ENCODE assay signal across 8 cellular contexts in genomic region chr11:46363031-46363407, GRCh38. TPM values are rescaled to one million over a fixed set of nuclear protein-coding genes. Genes with fewer than 3 reads are reported as not detected.
DNase-seq lines count a peak whose midpoint lies in the region; ATAC-seq and TF ChIP-seq lines count a peak whose summit lies in the region.

No MANE protein-coding gene starts in this region.

- H3K9ac ChIP-seq in neural progenitor cell, result no peak overlapping the region

- peaks cover 63% of the 10 kb centered on the region for H4K20me1 ChIP-seq in neural progenitor cell (ENCODE audit: low read depth)

- peaks cover 45% of the 10 kb centered on the region for H3K79me2 ChIP-seq in neural progenitor cell (ENCODE audit: low read depth)

- no peak overlapping the region for H3K4me3 Mint-ChIP-seq in HFFc6
- H3K4me3 Mint-ChIP-seq in T-cell, result peak overlapping the region in 2 of 3 donors; percentile 82 to 90
- peak overlapping the region; percentile 73 for H3K4me3 Mint-ChIP-seq in neural progenitor cell

- H3K9me3 ChIP-seq in esophagus squamous epithelium (no peaks in the 10 kb centered on the region), neural progenitor cell (ENCODE audit: low read depth) (no peaks in the 10 kb centered on the region)

- POLR2A ChIA-PET in T-cell (lab: Charles Lee), result no interaction called here

- H2AFZ ChIP-seq in neural progenitor cell (replicated peaks), result no peak overlapping the region

- peak overlapping the region in 1 of 4 donors; percentile 59 for H3K4me3 ChIP-seq in esophagus squamous epithelium
- H3K4me3 ChIP-seq in neural progenitor cell, result no peak overlapping the region

- H3K27ac ChIP-seq in esophagus squamous epithelium, result peak overlapping the region; percentile 69 to 85 (median 84)
- no peak overlapping the region for H3K27ac ChIP-seq in neural progenitor cell

- H3K4me1 Mint-ChIP-seq in HFFc6 (ENCODE audit: low read depth) (peaks cover 19% of the 10 kb centered on the region), T-cell (peaks cover 57 to 78% (median 70%) of the 10 kb centered on the region in 3 donors), neural progenitor cell (peaks cover 38% of the 10 kb centered on the region)

- H3K4me1 ChIP-seq in esophagus squamous epithelium (peaks cover 35 to 69% (median 41%) of the 10 kb centered on the region in 3 donors), neural progenitor cell (peaks cover 34% of the 10 kb centered on the region)

- H3K27me3 Mint-ChIP-seq in HFFc6 (ENCODE audit: insufficient read depth) (no peaks in the 10 kb centered on the region; the same call in 1 of the 2 replicates), T-cell (no peaks in the 10 kb centered on the region), neural progenitor cell (ENCODE audit: insufficient read depth, low read depth) (peaks cover 5% of the 10 kb centered on the region)

- 29% methylated on average over 2 of the region's 9 CpGs; no CpG with 5 or more reads in 1 of the 2 donors for WGBS in esophagus squamous epithelium, 2 donors

- TF ChIP-seq CTCF in HFFc6 (IDR thresholded peaks at IDR 0.05) (no peak), esophagus squamous epithelium (IDR thresholded peaks at IDR 0.05) (no peak), neural progenitor cell (IDR thresholded peaks at IDR 0.05) (no peak)

- peaks cover 0 to 25% (median 0%) of the 10 kb centered on the region in 3 donors for H3K36me3 ChIP-seq in esophagus squamous epithelium
- H3K36me3 ChIP-seq in neural progenitor cell, result no peaks in the 10 kb centered on the region

- DNase-seq in HFFc6 (peak; percentile 47), T-cell (peak in 1 of 34 experiments; percentile 23), esophagus squamous epithelium (lab: John Stamatoyannopoulos, UW) (no peak), neural progenitor cell (ENCODE audit: low spot score) (no peak), OCI-M2 (lab: John Stamatoyannopoulos, UW; ENCODE audit: unreplicated experiment) (no peak)
- no peak for DNase-seq in stimulated activated CD8-positive, alpha-beta memory T cell treated with anti-CD3 and anti-CD28 coated beads, Interleukin-4, amount 100 ng/mL, for 48 hours

- peaks cover 4% of the 10 kb centered on the region for H3F3A ChIP-seq in neural progenitor cell (ENCODE audit: low read depth)

- ATAC-seq in T-cell (replicated peaks in 1 of 4) (no peak), HG03442 (IDR thresholded peaks at IDR 0.05; ENCODE audit: unreplicated experiment) (no peak), HG03039 (IDR thresholded peaks at IDR 0.05; ENCODE audit: unreplicated experiment) (no peak)

- intact Hi-C loops in esophagus squamous epithelium (cut with DNase I), result no loop called here

- H3K4me2 ChIP-seq in neural progenitor cell, result no peak overlapping the region

- H3K9me3 Mint-ChIP-seq in HFFc6, result no peaks in the 10 kb centered on the region
- H3K9me3 Mint-ChIP-seq in T-cell, result no peaks in the 10 kb centered on the region
- no peaks in the 10 kb centered on the region for H3K9me3 Mint-ChIP-seq in neural progenitor cell

- TF ChIP-seq POLR2A in esophagus squamous epithelium (IDR thresholded peaks at IDR 0.05), result no peak

- no peaks in the 10 kb centered on the region for H3K36me3 Mint-ChIP-seq in HFFc6 (ENCODE audit: low read depth)
- H3K36me3 Mint-ChIP-seq in T-cell, result no peaks in the 10 kb centered on the region
- H3K36me3 Mint-ChIP-seq in neural progenitor cell, result no peaks in the 10 kb centered on the region

- CTCF ChIA-PET in T-cell (lab: Charles Lee), result interaction anchor here (0.8 to 1.4 kb wide), 2 partner anchors 11 to 120 kb away, joined by 3 to 5 read pairs; no protein-coding TSS in a partner anchor

- H3K27me3 ChIP-seq in esophagus squamous epithelium (no peaks in the 10 kb centered on the region), neural progenitor cell (no peaks in the 10 kb centered on the region)

- peak overlapping the region; percentile 82 for H3K27ac Mint-ChIP-seq in HFFc6
- peak overlapping the region; percentile 91 to 94 for H3K27ac Mint-ChIP-seq in T-cell
- peak overlapping the region; percentile 92 for H3K27ac Mint-ChIP-seq in neural progenitor cell

RNA-seq across cellular contexts. Expression of gene DGKZ, which starts 15.8 kb away (rescaled TPM):
- 10 to 100 TPM; 40.4 to 49.8 (median 46.2) TPM for total RNA-seq in HFFc6 (2021; fragmentation: NEBNext Ultra II Directional; extraction: Animal tissue kit (Norgen Biotek cat#: 25700))
- total RNA-seq in T-cell (100 to 1,000 TPM; 235 to 318 (median 251) TPM), esophagus squamous epithelium (10 to 100 TPM; 38.5 to 53.1 (median 45.7) TPM), neural progenitor cell (ENCODE audit: low replicate concordance) (12.5 and 55.5 TPM in 2 replicates)

RNA-seq across cellular contexts. Expression of gene MDK, which starts 18.4 kb away (rescaled TPM):
- 10 to 100 TPM in 5 of 6 experiments, 1 to 10 TPM in 1; 9.7 to 22.9 (median 18.9) TPM for total RNA-seq in HFFc6 (2021; fragmentation: NEBNext Ultra II Directional; extraction: Animal tissue kit (Norgen Biotek cat#: 25700))
- total RNA-seq in T-cell, result 1 to 10 TPM; 5.8 to 8.6 (median 8.3) TPM
- 10 to 100 TPM in 3 of 4 donors, 1 to 10 TPM in 1; 5.4 to 62.6 (median 22.5) TPM for total RNA-seq in esophagus squamous epithelium
- 600 and 1,035 TPM in 2 replicates for total RNA-seq in neural progenitor cell (ENCODE audit: low replicate concordance)

RNA-seq across cellular contexts. Expression of gene CHRM4, which starts 28.6 kb away (rescaled TPM):
- not detected for total RNA-seq in HFFc6 (2021; fragmentation: NEBNext Ultra II Directional; extraction: Animal tissue kit (Norgen Biotek cat#: 25700))
- total RNA-seq in T-cell, result 1 to 10 TPM in 2 of 5 donors, under 1 TPM in 2, not detected in 1; 0.18 to 3.9 (median 1.5) TPM
- total RNA-seq in esophagus squamous epithelium, result not detected
- 0.31 TPM in 1 of 2 replicates, not detected in the other for total RNA-seq in neural progenitor cell (ENCODE audit: low replicate concordance)
